22 cellular contexts compared by ENCODE assay signal in genomic region chr22:25722223-25723015, GRCh38. TPM values are rescaled to one million over a fixed set of nuclear protein-coding genes. Genes with fewer than 3 reads are reported as not detected.
DNase-seq lines count a peak whose midpoint lies in the region; ATAC-seq, FAIRE-seq and TF ChIP-seq lines count a peak whose summit lies in the region.
"Had no signal": no experiment of that assay in that cellular context is flagged by ENCODE, and none has a peak within 500 bp of the region (broad histone marks: within the 10 kb centered on the region; RNA-seq: fewer than 3 reads in every experiment).

No MANE protein-coding gene starts in this region.

- no peak overlapping the region for H2AK5ac ChIP-seq in neuronal stem cell (ENCODE audit: low read depth, low read length)

- TF ChIP-seq CTCF in AG10803 (conservative IDR thresholded peaks at IDR 0.05; ENCODE audit: low read length) (no peak), GM12878 (IDR thresholded peaks at IDR 0.05 in 2 of 3, conservative IDR thresholded peaks at IDR 0.05 in 1 of 3; ENCODE audit: control insufficient read depth in 2 of 3, extremely low read depth in 1 of 3, insufficient read depth in 1 of 3, low read depth in 3 of 3, low read length in 3 of 3) (no peak)

- peak; percentile 3 for DNase-seq in AG10803 (ENCODE audit: low read depth)
- DNase-seq in GM12878 (ENCODE audit: low read depth, low spot score): no peak
- no peak for DNase-seq in neuronal stem cell (ENCODE audit: low spot score)
- no peak for DNase-seq in activated gamma-delta T cell treated with Interleukin-2 at 50 U/mL for 16 hours
- DNase-seq in NCI-H1436 treated with DMSO at 0.1 percent for 48 hours (lab: John Stamatoyannopoulos, UW): no peak
- DNase-seq: BE2C, KG1, NCI-H1417, NCI-H187, NCI-H2227 treated with DMSO at 0.1 percent for 48 hours, NCI-H510A, NCI-H748 treated with DMSO at 0.1 percent for 48 hours, SHP77 treated with DMSO at 0.1 percent for 48 hours had no signal

- no peak for TF ChIP-seq POLR2A in GM12878 (IDR thresholded peaks at IDR 0.05; ENCODE audit: low read depth, low read length)
- TF ChIP-seq POLR2A in GM18505 (IDR thresholded peaks at IDR 0.05; ENCODE audit: borderline replicate concordance, extremely low read depth, insufficient read depth, insufficient read length): no peak

- 97% methylated on average over 19 of the region's 19 CpGs for WGBS in GM12878 (ENCODE audit: insufficient coverage, insufficient replicate concordance, low lambda C conversion rate, missing lambda C conversion rate)
- no CpG with 5 or more reads among the region's 19 CpGs for WGBS in neuronal stem cell (ENCODE audit: extremely low coverage in 2 of 2, insufficient read length in 2 of 2, insufficient replicate concordance in 1 of 2), 2 donors

- peak overlapping the region; percentile 63 for H3K14ac ChIP-seq in neuronal stem cell (ENCODE audit: low read length)

- no peak overlapping the region for H2BK5ac ChIP-seq in neuronal stem cell (ENCODE audit: low read length)

- no peak for TF ChIP-seq RAD21 in GM12878 (IDR thresholded peaks at IDR 0.05; ENCODE audit: insufficient read depth, low read depth, low read length)

- no peak for FAIRE-seq in GM12878 (lab: Jason Lieb, UNC)
- FAIRE-seq: A549, D721Med, H1 had no signal

- H3K36me3 ChIP-seq in KOPT-K1 (ENCODE audit: insufficient read depth, low read length) (peaks cover 86% of the 10 kb centered on the region), GM12878 (ENCODE audit: control insufficient read depth in 2 of 2, insufficient read depth in 2 of 2, low read length in 1 of 2) (peaks cover 4% of the 10 kb centered on the region in 2 experiments; a peak in 3 of 4 replicates), neuronal stem cell (replicated peaks in 1 of 2; ENCODE audit: control insufficient read depth in 2 of 2, insufficient read depth in 2 of 2, low read length in 2 of 2) (peaks cover 0 to 30% of the 10 kb centered on the region in 2 donors)

- no peak overlapping the region for H3K9ac ChIP-seq in GM12878 (ENCODE audit: control insufficient read depth, insufficient read depth, low read length)
- no peak overlapping the region for H3K9ac ChIP-seq in neuronal stem cell (ENCODE audit: low read depth, low read length, poor library complexity)

- ATAC-seq in GM12878 (no peak), GM19395 (IDR thresholded peaks at IDR 0.05; ENCODE audit: unreplicated experiment) (no peak), GM18505 (IDR thresholded peaks at IDR 0.05; ENCODE audit: unreplicated experiment) (no peak)
- ATAC-seq: A549, HCT116, SK-N-SH treated with all-trans-retinoic acid at 6 μM for 48 hours had no signal

- no peak overlapping the region for H2BK12ac ChIP-seq in neuronal stem cell (ENCODE audit: low read length)

- H4K8ac ChIP-seq in neuronal stem cell (ENCODE audit: low read depth, low read length): no peak overlapping the region

- H3K4me2 ChIP-seq in GM12878 (ENCODE audit: control insufficient read depth, insufficient read depth) (no peak overlapping the region), neuronal stem cell (ENCODE audit: insufficient read depth, low read length, poor library complexity, severe bottlenecking) (no peak overlapping the region)
- H3K4me2 ChIP-seq: A549 had no signal

- H3K27me3 ChIP-seq in GM12878 (replicated peaks in 1 of 2; ENCODE audit: control insufficient read depth in 2 of 2, insufficient read depth in 2 of 2, low read length in 1 of 2): no peaks in the 10 kb centered on the region
- H3K27me3 ChIP-seq in neuronal stem cell (ENCODE audit: control insufficient read depth in 3 of 3, insufficient read depth in 3 of 3, low read depth in 1 of 3, low read length in 3 of 3): no peaks in the 10 kb centered on the region
- H3K27me3 ChIP-seq: BE2C had no signal

- no peak overlapping the region for H2BK120ac ChIP-seq in neuronal stem cell (ENCODE audit: low read depth, low read length)

- peak overlapping the region; percentile 99 for H3K27ac ChIP-seq in KOPT-K1 (ENCODE audit: low read depth, low read length, poor library complexity, severe bottlenecking)
- H3K27ac ChIP-seq in GM12878 (ENCODE audit: control insufficient read depth, insufficient read depth): no peak overlapping the region
- H3K27ac ChIP-seq in neuronal stem cell (replicated peaks; ENCODE audit: low read length): no peak overlapping the region
- H3K27ac ChIP-seq: A549, RWPE1 had no signal

- H3K9me3 ChIP-seq in KOPT-K1 (ENCODE audit: insufficient read depth, low read length, poor library complexity, severe bottlenecking) (no peaks in the 10 kb centered on the region), GM12878 (replicated peaks; ENCODE audit: control insufficient read depth, insufficient read depth, low read length) (no peaks in the 10 kb centered on the region), neuronal stem cell (replicated peaks in 1 of 2; ENCODE audit: control insufficient read depth in 2 of 2, insufficient read depth in 1 of 2, low read depth in 1 of 2, low read length in 2 of 2) (no peaks in the 10 kb centered on the region)
- H3K9me3 ChIP-seq: A549, BE2C had no signal

- POLR2A ChIA-PET in GM12878 (lab: Charles Lee): no interaction called here

- H3K4ac ChIP-seq in neuronal stem cell (ENCODE audit: low read length): no peak overlapping the region

- TSS peak; percentile 16 for BruUV-seq in GM12878 (replicated peaks; lab: Mats Ljungman, UMichigan)

- no peak for TF ChIP-seq EP300 in GM12878 (IDR thresholded peaks at IDR 0.05; ENCODE audit: borderline replicate concordance in 1 of 2, control insufficient read depth in 1 of 2, low read depth in 2 of 2, low read length in 2 of 2)

- no peak overlapping the region for H4K91ac ChIP-seq in neuronal stem cell (ENCODE audit: low read depth, low read length, poor library complexity)

- H3K79me1 ChIP-seq in neuronal stem cell (ENCODE audit: low read depth, low read length): no peaks in the 10 kb centered on the region

- H3K4me3 ChIP-seq in AG10803 (ENCODE audit: low read length) (no peak overlapping the region), GM12878 (no peak overlapping the region), neuronal stem cell (ENCODE audit: low read length in 2 of 2) (no peak overlapping the region)
- H3K4me3 ChIP-seq: A549 had no signal

- peak overlapping the region; percentile 13 for H3K18ac ChIP-seq in neuronal stem cell (ENCODE audit: low read length)

- RAD21 ChIA-PET in GM12878 (lab: Charles Lee; ENCODE audit: unreplicated experiment): no interaction called here

- SMC1A ChIA-PET in GM12878 (lab: Charles Lee; ENCODE audit: uncharacterized antibody, unreplicated experiment): no interaction called here

- peak overlapping the region; percentile 31 for H3K23ac ChIP-seq in neuronal stem cell (ENCODE audit: low read depth, low read length, poor library complexity)

- in situ Hi-C loops in GM12878 (cut with MboI): no loop called here

- intact Hi-C loops in GM12878 (cut with micrococcal nuclease; ENCODE audit: unreplicated experiment): no loop called here

- H3K4me1 ChIP-seq in GM12878 (ENCODE audit: control insufficient read depth, insufficient read depth, low read length) (no peaks in the 10 kb centered on the region), neuronal stem cell (ENCODE audit: control insufficient read depth in 2 of 2, insufficient read depth in 1 of 2, low read depth in 1 of 2, low read length in 2 of 2) (peaks cover 0 to 1% of the 10 kb centered on the region in 2 donors)
- H3K4me1 ChIP-seq: A549 had no signal

- no peaks in the 10 kb centered on the region for H4K20me1 ChIP-seq in GM12878 (ENCODE audit: control insufficient read depth, insufficient read depth)

- H3K79me2 ChIP-seq in GM12878 (ENCODE audit: control insufficient read depth, insufficient read depth, low read length): no peaks in the 10 kb centered on the region

- H2AFZ ChIP-seq in GM12878 (ENCODE audit: control insufficient read depth, low read depth, low read length) (no peak overlapping the region), neuronal stem cell (ENCODE audit: low read length) (no peak overlapping the region)

- CTCF ChIA-PET in GM12878 (lab: Yijun Ruan, JAX): no interaction called here

- H2BK15ac ChIP-seq in neuronal stem cell (ENCODE audit: low read length): no peak overlapping the region

TF ChIP-seq in GM12878, 131 proteins besides CTCF, POLR2A, EP300 and RAD21 (continues in another document):
- TF ChIP-seq NR2F1 (conservative IDR thresholded peaks at IDR 0.05): no peak
- TF ChIP-seq GABPA (IDR thresholded peaks at IDR 0.05; ENCODE audit: low read depth): no peak
- no peak for TF ChIP-seq ZBTB33 (IDR thresholded peaks at IDR 0.05)

RNA-seq across cellular contexts. Expression of gene MYO18B, which starts 19.6 kb away (rescaled TPM):
- total RNA-seq in GM12878 (2013; cell fraction: nucleolus; rRNA removed): 16.2 and 17.4 TPM in 2 replicates
- total RNA-seq in GM12878 (2014; rRNA removed) (0.27 and 0.51 TPM in 2 replicates), GM12878 (2014; rRNA removed; fragmentation: Illumina TruSeq; extraction: Trizol) (0.14 and 0.27 TPM in 2 replicates), GM12878 (2021) (0.28 and 0.45 TPM in 2 replicates)
- 0.28 TPM for polyA plus RNA-seq in GM12878 (2011; ENCODE audit: low read depth)
- polyA plus RNA-seq in GM12878 (2011; rRNA removed) (1.3 and 2.1 TPM in 2 replicates), GM12878 (2014; fragmentation: Illumina TruSeq; extraction: Trizol) (0.12 and 0.17 TPM in 2 replicates), GM12878 (2014; fragmentation: Nextera tagmentation; extraction: Ambion mirVana) (under 1 TPM in 1 of 2 experiments, not detected in 1; 0.05 TPM), GM12878 (2014; rRNA removed) (0.65 and 1.0 TPM in 2 replicates), GM12878 (2016; fragmentation: Nextera tagmentation; extraction: Ambion mirVana) (1 to 10 TPM in 1 of 2 experiments, under 1 TPM in 1; 0.59 to 1.1 TPM)
- 1.9 and 2.3 TPM in 2 replicates for polyA plus RNA-seq in GM12878 (2011; cell fraction: cytosol; rRNA removed)
- polyA plus RNA-seq in GM12878 (2011; cell fraction: nucleus; rRNA removed): 2.5 and 2.8 TPM in 2 replicates
- 0.53 and 2.0 TPM in 2 replicates for polyA plus RNA-seq in GM12878 (2012)
- 0.88 and 2.8 TPM in 2 replicates for polyA minus RNA-seq in GM12878 (2011; rRNA and poly(A)+ RNA removed)
- 0.10 TPM in 1 of 2 replicates, not detected in the other for polyA minus RNA-seq in GM12878 (2011; cell fraction: cytosol; rRNA and poly(A)+ RNA removed)
- 1.2 and 1.5 TPM in 2 replicates for polyA minus RNA-seq in GM12878 (2011; cell fraction: nucleus; rRNA and poly(A)+ RNA removed)
- polyA plus RNA-seq in neuronal stem cell (2013, experiment 1 of 2): 0.06 TPM
- 0.03 TPM for polyA plus RNA-seq in neuronal stem cell (2013, experiment 2 of 2)
